ENCODE assay signal across 8 cellular contexts in genomic region chr9:131590907-131591844, GRCh38. TPM values are rescaled to one million over a fixed set of nuclear protein-coding genes. Genes with fewer than 3 reads are reported as not detected.
DNase-seq lines count a peak whose midpoint lies in the region; ATAC-seq, FAIRE-seq and TF ChIP-seq lines count a peak whose summit lies in the region.

No MANE protein-coding gene starts in this region.

- ATAC-seq in natural killer cell = peak; percentile 92 to 96 (median 94)
- peak; percentile 87 for ATAC-seq in stimulated activated memory B cell treated with anti-CD40 and anti-IgM and Interleukin-4, amounts not matched to agents 10 μg/mL and 1 μg/mL and 100 μg/mL, for 72 hours
- ATAC-seq in HG03097 (IDR thresholded peaks at IDR 0.05; ENCODE audit: low FRiP score, unreplicated experiment) = no peak

- intact Hi-C loops in natural killer cell (cut with micrococcal nuclease) = loop anchor here (1.0 to 10.0 kb wide), 4 partner anchors 66 to 654 kb away; no protein-coding TSS in a partner anchor

- H3K9me3 Mint-ChIP-seq in natural killer cell = no peaks in the 10 kb centered on the region
- no peaks in the 10 kb centered on the region for H3K9me3 Mint-ChIP-seq in stimulated activated memory B cell treated with anti-CD40 and anti-IgM and Interleukin-4, amounts not matched to agents 10 μg/mL and 1 μg/mL and 100 μg/mL, for 72 hours

- H3K27ac Mint-ChIP-seq in natural killer cell = peak overlapping the region; percentile 81 to 89
- peak overlapping the region; percentile 77 for H3K27ac Mint-ChIP-seq in stimulated activated memory B cell treated with anti-CD40 and anti-IgM and Interleukin-4, amounts not matched to agents 10 μg/mL and 1 μg/mL and 100 μg/mL, for 72 hours

- peak; percentile 94 for DNase-seq in DMS53 (lab: John Stamatoyannopoulos, UW)
- peak; percentile 88 for DNase-seq in HTR-8/SVneo (ENCODE audit: insufficient read length, low spot score)
- DNase-seq in OCI-M1 (lab: John Stamatoyannopoulos, UW) = peak; percentile 79
- peak; percentile 75 for DNase-seq in activated T-cell treated with anti-CD3 and anti-CD28 coated beads for 48 hours (ENCODE audit: low read depth)
- DNase-seq in erythroblast (lab: John Stamatoyannopoulos, UW) = peak; percentile 71 to 81
- DNase-seq in natural killer cell = peak; percentile 79

- TF ChIP-seq CTCF in natural killer cell (IDR thresholded peaks at IDR 0.05) = peak; percentile 90

- TF ChIP-seq POLR2A in erythroblast (IDR thresholded peaks at IDR 0.05; ENCODE audit: low read length) = no peak

- FAIRE-seq in HTR-8/SVneo (lab: Jason Lieb, UNC) = peak; percentile 90

- H3K4me1 Mint-ChIP-seq in natural killer cell = peaks cover 33 to 41% of the 10 kb centered on the region in 2 donors
- peaks cover 47% of the 10 kb centered on the region for H3K4me1 Mint-ChIP-seq in stimulated activated memory B cell treated with anti-CD40 and anti-IgM and Interleukin-4, amounts not matched to agents 10 μg/mL and 1 μg/mL and 100 μg/mL, for 72 hours

- no peaks in the 10 kb centered on the region for H3K27me3 Mint-ChIP-seq in natural killer cell (ENCODE audit: low read depth in 2 of 2)
- no peaks in the 10 kb centered on the region for H3K27me3 Mint-ChIP-seq in stimulated activated memory B cell treated with anti-CD40 and anti-IgM and Interleukin-4, amounts not matched to agents 10 μg/mL and 1 μg/mL and 100 μg/mL, for 72 hours

- H3K36me3 Mint-ChIP-seq in natural killer cell = no peaks in the 10 kb centered on the region
- H3K36me3 Mint-ChIP-seq in stimulated activated memory B cell treated with anti-CD40 and anti-IgM and Interleukin-4, amounts not matched to agents 10 μg/mL and 1 μg/mL and 100 μg/mL, for 72 hours = peaks cover 77% of the 10 kb centered on the region

- H3K4me3 Mint-ChIP-seq in natural killer cell = peak overlapping the region; percentile 63
- H3K4me3 Mint-ChIP-seq in stimulated activated memory B cell treated with anti-CD40 and anti-IgM and Interleukin-4, amounts not matched to agents 10 μg/mL and 1 μg/mL and 100 μg/mL, for 72 hours = peak overlapping the region; percentile 27

RNA-seq across cellular contexts. Expression of gene PRRT1B, which starts 45.9 kb away (rescaled TPM):
- not detected for total RNA-seq in natural killer cell
